In genomic region chr2:63850650-63851049, GRCh38 we compare ENCODE assay signal across 1 cellular context.
TF ChIP-seq lines count a peak whose summit lies in the region.

No MANE protein-coding gene starts in this region.

TF ChIP-seq in H1, 55 proteins besides CTCF, POLR2A, EP300 and RAD21:
- TF ChIP-seq E2F6 (IDR thresholded peaks at IDR 0.05): no peak
- no peak for TF ChIP-seq SIN3A (conservative IDR thresholded peaks at IDR 0.05 in 1 of 2, IDR thresholded peaks at IDR 0.05 in 1 of 2; ENCODE audit: low read depth in 1 of 2, low read length in 2 of 2)
- TF ChIP-seq CEBPB (IDR thresholded peaks at IDR 0.05; ENCODE audit: low read depth, low read length): no peak
- TF ChIP-seq MAX (IDR thresholded peaks at IDR 0.05): no peak
